In genomic region chr3:10998542-10998941, GRCh38 we compare ENCODE assay signal across 19 cellular contexts. TPM values are rescaled to one million over a fixed set of nuclear protein-coding genes. Genes with fewer than 3 reads are reported as not detected.
"Had no signal": no experiment of that assay in that cellular context is flagged by ENCODE, and none has a peak within 500 bp of the region (broad histone marks: within the 10 kb centered on the region; RNA-seq: fewer than 3 reads in every experiment).

No MANE protein-coding gene starts in this region.

- H3K27me3 ChIP-seq: ovary had no signal

- H3K4me3 Mint-ChIP-seq: activated CD4-positive, alpha-beta T cell treated with anti-CD3 and anti-CD28 coated beads, Interleukin-2, amount 10 ng/mL, durations not matched to agents 7 days and 5 days; activated naive CD8-positive, alpha-beta T cell; endodermal cell; T-helper 2 cell treated with Interferon-gamma antibody and Interleukin-4, amounts not matched to agents 5 μg/mL and 100 μg/mL, for 36 hours had no signal

- ATAC-seq: gastrocnemius medialis, left ventricle myocardium superior had no signal

- H3K9me3 ChIP-seq: gastrocnemius medialis, ovary, transverse colon had no signal

- H3K4me1 Mint-ChIP-seq: activated CD4-positive, alpha-beta T cell treated with anti-CD3 and anti-CD28 coated beads, Interleukin-2, amount 10 ng/mL, durations not matched to agents 7 days and 5 days had no signal

- H3K27ac ChIP-seq: gastrocnemius medialis, ovary, transverse colon had no signal

- H3K27ac Mint-ChIP-seq: activated CD4-positive, alpha-beta T cell treated with anti-CD3 and anti-CD28 coated beads, Interleukin-2, amount 10 ng/mL, durations not matched to agents 7 days and 5 days; activated naive CD8-positive, alpha-beta T cell; endodermal cell; T-helper 2 cell treated with Interferon-gamma antibody and Interleukin-4, amounts not matched to agents 5 μg/mL and 100 μg/mL, for 36 hours had no signal

- H3K4me1 ChIP-seq: gastrocnemius medialis, transverse colon had no signal

- DNase-seq: activated CD4-positive, alpha-beta T cell treated with anti-CD3 and anti-CD28 coated beads, Interleukin-2, amount 10 ng/mL, durations not matched to agents 7 days and 5 days; activated CD8-positive, alpha-beta memory T cell treated with anti-CD3 and anti-CD28 coated beads for 24 hours; activated gamma-delta T cell treated with Interleukin-2 at 50 U/mL for 16 hours; endodermal cell; gastrocnemius medialis; islet precursor cell; left ventricle myocardium superior; stimulated activated CD4-positive, alpha-beta T cell treated with anti-CD3 and anti-CD28 coated beads, Interleukin-4, amount 100 ng/mL, for 1 hour; stimulated activated naive CD4-positive, alpha-beta T cell; SW 1271; transverse colon had no signal

- H3K4me3 ChIP-seq: gastrocnemius medialis, ovary, transverse colon had no signal

- H3K36me3 ChIP-seq: gastrocnemius medialis, ovary, transverse colon had no signal

- H3K36me3 Mint-ChIP-seq: activated naive CD8-positive, alpha-beta T cell had no signal

- H3K9me3 Mint-ChIP-seq: activated CD4-positive, alpha-beta T cell treated with anti-CD3 and anti-CD28 coated beads, Interleukin-2, amount 10 ng/mL, durations not matched to agents 7 days and 5 days; endodermal cell; T-helper 2 cell treated with Interferon-gamma antibody and Interleukin-4, amounts not matched to agents 5 μg/mL and 100 μg/mL, for 36 hours had no signal

RNA-seq across cellular contexts. Expression of gene SLC6A1, which starts 6.0 kb away (rescaled TPM):
- total RNA-seq: activated CD4-positive, alpha-beta T cell treated with anti-CD3 and anti-CD28 coated beads, Interleukin-2, amount 10 ng/mL, durations not matched to agents 7 days and 5 days; dermis microvascular lymphatic vessel endothelial cell; epithelial cell of proximal tubule; myocyte; renal cortical epithelial cell; SK-MEL-5 had no signal
